1 cellular context compared by ENCODE assay signal in the genomic region with DNA sequence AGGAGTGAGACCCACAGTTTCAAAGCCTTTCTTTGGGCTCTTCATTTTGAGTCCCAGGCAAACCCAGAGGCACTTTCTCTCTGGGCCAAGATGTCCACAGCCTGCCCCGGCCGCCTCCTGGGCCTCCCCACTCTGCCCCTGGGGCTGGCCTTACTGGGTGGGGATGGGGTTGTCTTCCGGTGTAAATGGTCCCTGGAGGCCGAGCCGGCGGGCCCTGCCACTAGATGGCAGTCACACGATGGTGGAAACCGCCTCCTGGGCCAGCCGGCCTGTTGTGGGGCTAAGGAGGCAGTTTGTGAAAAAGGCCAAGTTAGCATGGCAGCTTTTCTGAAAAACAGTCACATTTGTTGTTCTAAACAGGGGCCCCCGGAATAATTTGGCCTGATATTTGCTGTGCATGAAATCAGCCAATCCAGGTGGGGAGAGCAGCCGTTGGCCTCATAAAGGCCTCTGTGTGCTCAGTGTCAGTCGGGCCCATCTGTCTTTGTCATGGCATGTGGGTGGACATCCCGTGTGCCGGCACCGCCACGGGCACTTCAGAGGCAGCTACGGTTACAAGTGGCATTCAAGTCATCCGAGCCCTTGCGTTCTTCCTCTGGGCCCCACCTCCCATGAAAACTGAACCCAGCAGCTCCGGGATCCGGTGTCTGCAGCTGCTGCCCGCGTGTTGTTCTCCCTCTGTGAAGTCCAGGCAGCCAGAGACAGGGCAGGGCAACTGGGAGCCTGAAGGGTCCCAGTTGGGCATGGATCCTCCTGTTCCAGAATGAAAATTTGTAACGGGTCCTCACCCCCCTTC.
TF ChIP-seq lines count a peak whose summit lies in the region.

No MANE protein-coding gene starts in this region.

TF ChIP-seq in GM23338, 12 proteins besides CTCF, POLR2A, EP300 and RAD21 (continued from another document):
- TF ChIP-seq, protein P1, sequence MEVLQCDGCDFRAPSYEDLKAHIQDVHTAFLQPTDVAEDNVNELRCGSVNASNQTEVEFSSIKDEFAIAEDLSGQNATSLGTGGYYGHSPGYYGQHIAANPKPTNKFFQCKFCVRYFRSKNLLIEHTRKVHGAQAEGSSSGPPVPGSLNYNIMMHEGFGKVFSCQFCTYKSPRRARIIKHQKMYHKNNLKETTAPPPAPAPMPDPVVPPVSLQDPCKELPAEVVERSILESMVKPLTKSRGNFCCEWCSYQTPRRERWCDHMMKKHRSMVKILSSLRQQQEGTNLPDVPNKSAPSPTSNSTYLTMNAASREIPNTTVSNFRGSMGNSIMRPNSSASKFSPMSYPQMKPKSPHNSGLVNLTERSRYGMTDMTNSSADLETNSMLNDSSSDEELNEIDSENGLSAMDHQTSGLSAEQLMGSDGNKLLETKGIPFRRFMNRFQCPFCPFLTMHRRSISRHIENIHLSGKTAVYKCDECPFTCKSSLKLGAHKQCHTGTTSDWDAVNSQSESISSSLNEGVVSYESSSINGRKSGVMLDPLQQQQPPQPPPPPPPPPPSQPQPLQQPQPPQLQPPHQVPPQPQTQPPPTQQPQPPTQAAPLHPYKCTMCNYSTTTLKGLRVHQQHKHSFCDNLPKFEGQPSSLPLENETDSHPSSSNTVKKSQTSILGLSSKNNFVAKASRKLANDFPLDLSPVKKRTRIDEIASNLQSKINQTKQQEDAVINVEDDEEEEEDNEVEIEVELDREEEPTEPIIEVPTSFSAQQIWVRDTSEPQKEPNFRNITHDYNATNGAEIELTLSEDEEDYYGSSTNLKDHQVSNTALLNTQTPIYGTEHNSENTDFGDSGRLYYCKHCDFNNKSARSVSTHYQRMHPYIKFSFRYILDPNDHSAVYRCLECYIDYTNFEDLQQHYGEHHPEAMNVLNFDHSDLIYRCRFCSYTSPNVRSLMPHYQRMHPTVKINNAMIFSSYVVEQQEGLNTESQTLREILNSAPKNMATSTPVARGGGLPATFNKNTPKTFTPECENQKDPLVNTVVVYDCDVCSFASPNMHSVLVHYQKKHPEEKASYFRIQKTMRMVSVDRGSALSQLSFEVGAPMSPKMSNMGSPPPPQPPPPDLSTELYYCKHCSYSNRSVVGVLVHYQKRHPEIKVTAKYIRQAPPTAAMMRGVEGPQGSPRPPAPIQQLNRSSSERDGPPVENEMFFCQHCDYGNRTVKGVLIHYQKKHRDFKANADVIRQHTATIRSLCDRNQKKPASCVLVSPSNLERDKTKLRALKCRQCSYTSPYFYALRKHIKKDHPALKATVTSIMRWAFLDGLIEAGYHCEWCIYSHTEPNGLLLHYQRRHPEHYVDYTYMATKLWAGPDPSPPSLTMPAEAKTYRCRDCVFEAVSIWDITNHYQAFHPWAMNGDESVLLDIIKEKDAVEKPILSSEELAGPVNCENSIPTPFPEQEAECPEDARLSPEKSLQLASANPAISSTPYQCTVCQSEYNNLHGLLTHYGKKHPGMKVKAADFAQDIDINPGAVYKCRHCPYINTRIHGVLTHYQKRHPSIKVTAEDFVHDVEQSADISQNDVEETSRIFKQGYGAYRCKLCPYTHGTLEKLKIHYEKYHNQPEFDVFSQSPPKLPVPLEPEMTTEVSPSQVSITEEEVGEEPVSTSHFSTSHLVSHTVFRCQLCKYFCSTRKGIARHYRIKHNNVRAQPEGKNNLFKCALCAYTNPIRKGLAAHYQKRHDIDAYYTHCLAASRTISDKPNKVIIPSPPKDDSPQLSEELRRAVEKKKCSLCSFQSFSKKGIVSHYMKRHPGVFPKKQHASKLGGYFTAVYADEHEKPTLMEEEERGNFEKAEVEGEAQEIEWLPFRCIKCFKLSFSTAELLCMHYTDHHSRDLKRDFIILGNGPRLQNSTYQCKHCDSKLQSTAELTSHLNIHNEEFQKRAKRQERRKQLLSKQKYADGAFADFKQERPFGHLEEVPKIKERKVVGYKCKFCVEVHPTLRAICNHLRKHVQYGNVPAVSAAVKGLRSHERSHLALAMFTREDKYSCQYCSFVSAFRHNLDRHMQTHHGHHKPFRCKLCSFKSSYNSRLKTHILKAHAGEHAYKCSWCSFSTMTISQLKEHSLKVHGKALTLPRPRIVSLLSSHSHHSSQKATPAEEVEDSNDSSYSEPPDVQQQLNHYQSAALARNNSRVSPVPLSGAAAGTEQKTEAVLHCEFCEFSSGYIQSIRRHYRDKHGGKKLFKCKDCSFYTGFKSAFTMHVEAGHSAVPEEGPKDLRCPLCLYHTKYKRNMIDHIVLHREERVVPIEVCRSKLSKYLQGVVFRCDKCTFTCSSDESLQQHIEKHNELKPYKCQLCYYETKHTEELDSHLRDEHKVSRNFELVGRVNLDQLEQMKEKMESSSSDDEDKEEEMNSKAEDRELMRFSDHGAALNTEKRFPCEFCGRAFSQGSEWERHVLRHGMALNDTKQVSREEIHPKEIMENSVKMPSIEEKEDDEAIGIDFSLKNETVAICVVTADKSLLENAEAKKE (CRISPR knock-in tag; IDR thresholded peaks at IDR 0.05) = no peak
- TF ChIP-seq EZH2phosphoT487 (IDR thresholded peaks at IDR 0.05; ENCODE audit: unreplicated experiment) (no peak), ZNF114 (CRISPR knock-in tag; IDR thresholded peaks at IDR 0.05) (no peak)
TF ChIP-seq in GM23338: peak in this region for 0.
